ENCODE assay signal across 8 cellular contexts in genomic region chr14:91108941-91109611, GRCh38. TPM values are rescaled to one million over a fixed set of nuclear protein-coding genes. Genes with fewer than 3 reads are reported as not detected.
DNase-seq lines count a peak whose midpoint lies in the region; ATAC-seq and TF ChIP-seq lines count a peak whose summit lies in the region.

No MANE protein-coding gene starts in this region.

- H3K27me3 ChIP-seq in CD4-positive, CD25-positive, alpha-beta regulatory T cell (ENCODE audit: control insufficient read depth, insufficient read depth, low read length), result no peaks in the 10 kb centered on the region

- peaks cover 0 to 4% (median 0%) of the 10 kb centered on the region in 7 donors for H3K9me3 Mint-ChIP-seq in CD4-positive, CD25-positive, alpha-beta regulatory T cell
- H3K9me3 Mint-ChIP-seq in naive thymus-derived CD8-positive, alpha-beta T cell, result no peaks in the 10 kb centered on the region

- peak; percentile 34 to 35 for ATAC-seq in CD4-positive, CD25-positive, alpha-beta regulatory T cell (ENCODE audit: low read depth in 2 of 2)
- ATAC-seq in naive thymus-derived CD8-positive, alpha-beta T cell, result peak; percentile 21 to 34
- no peak for ATAC-seq in HG02885 (IDR thresholded peaks at IDR 0.05; ENCODE audit: poor library complexity, unreplicated experiment)

- H3K27ac Mint-ChIP-seq in CD4-positive, CD25-positive, alpha-beta regulatory T cell, result peak overlapping the region; percentile 88 to 97 (median 95)
- peak overlapping the region; percentile 78 to 96 (median 90) for H3K27ac Mint-ChIP-seq in naive thymus-derived CD8-positive, alpha-beta T cell

- H3K27ac ChIP-seq in CD4-positive, CD25-positive, alpha-beta regulatory T cell (ENCODE audit: insufficient read depth, low read length, poor library complexity, severe bottlenecking), result peak overlapping the region; percentile 78
- H3K27ac ChIP-seq in angular gyrus (ENCODE audit: low read depth, low read length), result peak overlapping the region; percentile 62

- H3K4me1 ChIP-seq in CD4-positive, CD25-positive, alpha-beta regulatory T cell (ENCODE audit: control insufficient read depth, insufficient read depth, low read length, poor library complexity, severe bottlenecking), result peaks cover 49% of the 10 kb centered on the region

- H3K4me1 Mint-ChIP-seq in CD4-positive, CD25-positive, alpha-beta regulatory T cell, result peaks cover 27 to 54% (median 37%) of the 10 kb centered on the region in 4 donors
- peaks cover 29 to 55% (median 50%) of the 10 kb centered on the region in 4 donors for H3K4me1 Mint-ChIP-seq in naive thymus-derived CD8-positive, alpha-beta T cell

- no peaks in the 10 kb centered on the region for H3K9me3 ChIP-seq in CD4-positive, CD25-positive, alpha-beta regulatory T cell (ENCODE audit: control insufficient read depth in 2 of 2, low read length in 2 of 2)

- H3K36me3 ChIP-seq in CD4-positive, CD25-positive, alpha-beta regulatory T cell (ENCODE audit: control insufficient read depth, insufficient read depth, low read length), result no peaks in the 10 kb centered on the region

- peak overlapping the region; percentile 58 for H3K4me3 ChIP-seq in CD4-positive, CD25-positive, alpha-beta regulatory T cell (ENCODE audit: low read depth, low read length)
- no peak overlapping the region for H3K4me3 ChIP-seq in foreskin fibroblast (ENCODE audit: low read depth in 1 of 2, low read length in 2 of 2)

- peak in 2 of 3 donors; percentile 64 to 83 for DNase-seq in CD4-positive, CD25-positive, alpha-beta regulatory T cell
- DNase-seq in NCI-H146 (lab: John Stamatoyannopoulos, UW) (peak; percentile 32), ACHN (no peak), foreskin fibroblast (no peak), germinal center (ENCODE audit: low spot score) (no peak)
- DNase-seq in naive thymus-derived CD8-positive, alpha-beta T cell, result peak in 5 of 10 donors; percentile 21 to 63 (median 26)

- H3K4me3 Mint-ChIP-seq in CD4-positive, CD25-positive, alpha-beta regulatory T cell, result peak overlapping the region; percentile 74 to 91 (median 85)
- H3K4me3 Mint-ChIP-seq in naive thymus-derived CD8-positive, alpha-beta T cell, result peak overlapping the region in 9 of 10 donors; percentile 40 to 77 (median 61)

- no peaks in the 10 kb centered on the region for H3K27me3 Mint-ChIP-seq in CD4-positive, CD25-positive, alpha-beta regulatory T cell
- no peaks in the 10 kb centered on the region for H3K27me3 Mint-ChIP-seq in naive thymus-derived CD8-positive, alpha-beta T cell

- no peak for TF ChIP-seq CTCF in foreskin fibroblast (IDR thresholded peaks at IDR 0.05; ENCODE audit: low read depth, low read length)

- in situ Hi-C loops in ACHN (cut with HindIII; ENCODE audit: low pct_ligation_motif_present, low pct_unique_long_range_greater_than_20kb, low sequenced_read_pairs), result no loop called here

- POLR2A ChIA-PET in naive thymus-derived CD8-positive, alpha-beta T cell (lab: Charles Lee), result no interaction called here

- no peaks in the 10 kb centered on the region for H3K36me3 Mint-ChIP-seq in CD4-positive, CD25-positive, alpha-beta regulatory T cell
- no peaks in the 10 kb centered on the region for H3K36me3 Mint-ChIP-seq in naive thymus-derived CD8-positive, alpha-beta T cell

RNA-seq across cellular contexts. Expression of gene DGLUCY, which starts 4.8 kb away (rescaled TPM):
- 120 TPM for total RNA-seq in CD4-positive, CD25-positive, alpha-beta regulatory T cell
- polyA plus RNA-seq in CD4-positive, CD25-positive, alpha-beta regulatory T cell, result 10 to 100 TPM; 45.2 to 62.7 (median 56.9) TPM
- total RNA-seq in naive thymus-derived CD8-positive, alpha-beta T cell, result 10 to 100 TPM; 83.5 to 83.9 TPM
- 10 to 100 TPM; 24.9 to 38.5 (median 28.5) TPM for polyA plus RNA-seq in naive thymus-derived CD8-positive, alpha-beta T cell

RNA-seq across cellular contexts. Expression of gene RPS6KA5, which starts 48.6 kb away (rescaled TPM):
- 38.2 TPM for total RNA-seq in CD4-positive, CD25-positive, alpha-beta regulatory T cell
- 10 to 100 TPM; 20.9 to 29.1 (median 24.6) TPM for polyA plus RNA-seq in CD4-positive, CD25-positive, alpha-beta regulatory T cell
- total RNA-seq in naive thymus-derived CD8-positive, alpha-beta T cell, result 10 to 100 TPM; 18.4 to 23.2 TPM
- polyA plus RNA-seq in naive thymus-derived CD8-positive, alpha-beta T cell, result 10 to 100 TPM; 12.3 to 14.5 (median 14.3) TPM

Comparison
In these comparisons a context has a peak if more than half of its experiments do, and no peak if none do; other contexts are left out.
1. DNase-seq: peak in CD4-positive, CD25-positive, alpha-beta regulatory T cell (2 of 3) and NCI-H146 (single experiment); none in ACHN (single experiment), foreskin fibroblast (0 of 2) and germinal center (single experiment).